ENCODE assay signal across 9 cellular contexts in the genomic region with DNA sequence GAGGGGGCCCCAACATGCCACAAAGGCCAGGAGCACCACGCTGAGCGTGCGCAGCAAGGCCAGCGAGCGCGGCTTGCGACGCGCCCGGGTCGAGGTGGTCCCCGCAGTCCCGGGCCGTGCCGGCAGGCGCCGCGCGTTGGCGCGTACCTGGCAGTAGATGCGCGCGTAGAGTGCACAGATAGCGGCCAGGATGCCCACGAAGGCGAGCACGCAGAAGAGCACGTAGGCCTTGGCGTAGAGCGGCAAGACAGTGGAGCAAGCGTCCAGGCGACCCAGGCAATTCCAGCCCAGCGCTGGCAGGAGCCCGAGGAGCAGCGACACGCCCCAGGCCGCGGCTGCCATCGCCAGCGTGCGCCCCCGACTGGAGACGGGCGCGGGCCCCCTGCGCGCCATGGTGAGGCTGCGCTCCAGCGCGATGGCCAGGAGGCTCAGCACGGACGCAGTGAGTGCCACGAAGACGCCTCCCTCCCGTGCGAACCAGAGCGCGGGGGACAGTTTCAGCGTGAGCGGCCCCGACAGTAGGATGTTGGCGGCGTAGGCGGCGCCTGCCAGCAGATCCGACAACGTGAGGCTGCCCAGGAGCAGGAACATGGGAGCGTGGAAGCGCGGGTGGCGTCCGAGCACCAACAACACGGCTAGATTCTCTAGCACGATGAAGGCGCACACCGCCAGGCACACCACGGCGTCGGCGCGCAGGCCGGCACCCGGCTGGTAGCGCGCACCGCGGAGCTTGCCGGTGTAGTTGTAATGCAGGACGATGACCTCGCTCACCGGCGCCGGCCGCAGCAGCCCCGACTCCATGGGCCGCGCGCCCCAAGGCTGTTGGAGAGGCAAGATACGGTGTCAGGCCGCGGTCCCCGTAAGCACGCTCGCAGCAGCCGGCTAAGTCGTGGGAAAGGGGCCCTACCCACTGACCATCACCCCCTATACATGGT. TPM values are rescaled to one million over a fixed set of nuclear protein-coding genes. Genes with fewer than 3 reads are reported as not detected.
A peak's percentile ranks its signal among the peaks of the same experiment; 100 is the strongest.
DNase-seq lines count a peak whose midpoint lies in the region; ATAC-seq and TF ChIP-seq lines count a peak whose summit lies in the region.
"Had no signal": no experiment of that assay in that cellular context is flagged by ENCODE, and none has a peak within 500 bp of the region (broad histone marks: within the 10 kb centered on the region; RNA-seq: fewer than 3 reads in every experiment).

No MANE protein-coding gene starts in this region.

- CTCF ChIA-PET in CD8-positive, alpha-beta memory T cell (lab: Charles Lee) = interaction anchor here (2.4 kb wide), 1 partner anchor 22 kb away, joined by 5 read pairs; no protein-coding TSS in a partner anchor
- CTCF ChIA-PET in WTC11 (lab: Charles Lee) = interaction anchor here (1.0 to 3.3 kb wide), 5 partner anchors 9 to 350 kb away, joined by 3 to 19 read pairs (median 4); a partner anchor contains a TSS

- no peak for TF ChIP-seq CTCF in WTC11 (IDR thresholded peaks at IDR 0.05)
- TF ChIP-seq CTCF in WERI-Rb-1 (IDR thresholded peaks at IDR 0.05; ENCODE audit: low read depth, low read length) = no peak

- H3K4me3 Mint-ChIP-seq in CD8-positive, alpha-beta memory T cell = peak overlapping the region; percentile 84 to 100 (median 90)
- H3K4me3 Mint-ChIP-seq in WTC11 = peak overlapping the region; percentile 73
- H3K4me3 Mint-ChIP-seq in natural killer cell treated with Interleukin-12 subunit alpha and Interleukin-12 subunit beta and Interleukin-15 and Interleukin-18, amount 100 ng/mL, for 72 hours = peak overlapping the region; percentile 87

- no peak overlapping the region for H3K4me3 ChIP-seq in CD8-positive, alpha-beta memory T cell (ENCODE audit: low read length)
- H3K4me3 ChIP-seq in WERI-Rb-1 (ENCODE audit: low read depth, low read length) = no peak overlapping the region

- POLR2A ChIA-PET in CD8-positive, alpha-beta memory T cell (lab: Charles Lee) = no interaction called here
- POLR2A ChIA-PET in WTC11 (lab: Charles Lee) = interaction anchor here (0.5 kb wide), 1 partner anchor 358 kb away, joined by 3 read pairs; no protein-coding TSS in a partner anchor

- peaks cover 36% of the 10 kb centered on the region for H3K4me1 ChIP-seq in CD8-positive, alpha-beta memory T cell (ENCODE audit: insufficient read depth, low read length)

- ATAC-seq in WTC11 = peak; percentile 58
- ATAC-seq in natural killer cell treated with Interleukin-12 subunit alpha and Interleukin-12 subunit beta and Interleukin-15 and Interleukin-18, amount 100 ng/mL, for 72 hours = peak; percentile 34 to 52
- ATAC-seq in HG02571 (IDR thresholded peaks at IDR 0.05; ENCODE audit: unreplicated experiment) = no peak
- no peak for ATAC-seq in GM21381 (IDR thresholded peaks at IDR 0.05; ENCODE audit: unreplicated experiment)

- H3K4me1 Mint-ChIP-seq in CD8-positive, alpha-beta memory T cell = peaks cover 40 to 60% (median 46%) of the 10 kb centered on the region in 3 donors
- H3K4me1 Mint-ChIP-seq in WTC11 = peaks cover 31% of the 10 kb centered on the region
- peaks cover 49 to 50% of the 10 kb centered on the region in 2 donors for H3K4me1 Mint-ChIP-seq in natural killer cell treated with Interleukin-12 subunit alpha and Interleukin-12 subunit beta and Interleukin-15 and Interleukin-18, amount 100 ng/mL, for 72 hours (ENCODE audit: low read depth in 2 of 2)

- no peaks in the 10 kb centered on the region for H3K36me3 ChIP-seq in CD8-positive, alpha-beta memory T cell (ENCODE audit: insufficient read depth, low read length)
- no peaks in the 10 kb centered on the region for H3K36me3 ChIP-seq in WERI-Rb-1

- H3K9me3 ChIP-seq in CD8-positive, alpha-beta memory T cell (ENCODE audit: low read length) = no peaks in the 10 kb centered on the region
- no peaks in the 10 kb centered on the region for H3K9me3 ChIP-seq in WERI-Rb-1 (ENCODE audit: severe bottlenecking)

- H3K27ac ChIP-seq in CD8-positive, alpha-beta memory T cell (ENCODE audit: low read depth, low read length) = peak overlapping the region; percentile 16
- peak overlapping the region; percentile 87 for H3K27ac ChIP-seq in cingulate gyrus (ENCODE audit: low read depth, low read length)
- H3K27ac ChIP-seq in WERI-Rb-1 = no peak overlapping the region

- H3K27ac Mint-ChIP-seq in CD8-positive, alpha-beta memory T cell = peak overlapping the region; percentile 76 to 98 (median 94)
- H3K27ac Mint-ChIP-seq in WTC11 = no peak overlapping the region
- H3K27ac Mint-ChIP-seq in natural killer cell treated with Interleukin-12 subunit alpha and Interleukin-12 subunit beta and Interleukin-15 and Interleukin-18, amount 100 ng/mL, for 72 hours = peak overlapping the region; percentile 73 to 74

- peaks cover 6 to 16% (median 15%) of the 10 kb centered on the region in 3 donors for H3K36me3 Mint-ChIP-seq in CD8-positive, alpha-beta memory T cell
- peaks cover 8% of the 10 kb centered on the region; the same call in 1 of the 2 replicates for H3K36me3 Mint-ChIP-seq in WTC11
- peaks cover 8% of the 10 kb centered on the region for H3K36me3 Mint-ChIP-seq in natural killer cell treated with Interleukin-12 subunit alpha and Interleukin-12 subunit beta and Interleukin-15 and Interleukin-18, amount 100 ng/mL, for 72 hours

- H3K9me3 Mint-ChIP-seq in CD8-positive, alpha-beta memory T cell = no peaks in the 10 kb centered on the region
- H3K9me3 Mint-ChIP-seq in WTC11 = no peaks in the 10 kb centered on the region
- no peaks in the 10 kb centered on the region for H3K9me3 Mint-ChIP-seq in natural killer cell treated with Interleukin-12 subunit alpha and Interleukin-12 subunit beta and Interleukin-15 and Interleukin-18, amount 100 ng/mL, for 72 hours

- peak; percentile 37 to 64 (median 43) for DNase-seq in CD8-positive, alpha-beta memory T cell
- DNase-seq in WTC11 (ENCODE audit: low spot score) (peak; percentile 79), WERI-Rb-1 (no peak), NCI-H187 (lab: John Stamatoyannopoulos, UW) (no peak)
- peak; percentile 70 for DNase-seq in natural killer cell treated with Interleukin-12 subunit alpha and Interleukin-12 subunit beta and Interleukin-15 and Interleukin-18, amount 100 ng/mL, for 72 hours (ENCODE audit: low spot score)
- DNase-seq: NCI-H446 treated with DMSO at 0.1 percent for 48 hours had no signal

- peaks cover 29% of the 10 kb centered on the region for H3K27me3 ChIP-seq in CD8-positive, alpha-beta memory T cell (ENCODE audit: insufficient read depth, low read length, poor library complexity, severe bottlenecking)
- no peaks in the 10 kb centered on the region for H3K27me3 ChIP-seq in WERI-Rb-1 (ENCODE audit: insufficient read depth, low read depth, severe bottlenecking)

- H3K27me3 Mint-ChIP-seq in CD8-positive, alpha-beta memory T cell = peaks cover 35 to 42% of the 10 kb centered on the region in 2 donors
- peaks cover 71% of the 10 kb centered on the region for H3K27me3 Mint-ChIP-seq in WTC11 (ENCODE audit: low read depth)
- no peaks in the 10 kb centered on the region for H3K27me3 Mint-ChIP-seq in natural killer cell treated with Interleukin-12 subunit alpha and Interleukin-12 subunit beta and Interleukin-15 and Interleukin-18, amount 100 ng/mL, for 72 hours

TF ChIP-seq in WTC11, 78 proteins besides CTCF, POLR2A, EP300 and RAD21 (continues in another document):
- TF ChIP-seq ESRRA (CRISPR knock-in tag; IDR thresholded peaks at IDR 0.05; ENCODE audit: borderline replicate concordance) (peak; percentile 74), ZNF416 (CRISPR knock-in tag; IDR thresholded peaks at IDR 0.05) (no peak), KAT7 (CRISPR knock-in tag; IDR thresholded peaks at IDR 0.05; ENCODE audit: borderline replicate concordance) (peak; percentile 96)
- TF ChIP-seq, protein P1, sequence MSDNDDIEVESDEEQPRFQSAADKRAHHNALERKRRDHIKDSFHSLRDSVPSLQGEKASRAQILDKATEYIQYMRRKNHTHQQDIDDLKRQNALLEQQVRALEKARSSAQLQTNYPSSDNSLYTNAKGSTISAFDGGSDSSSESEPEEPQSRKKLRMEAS (CRISPR knock-in tag; IDR thresholded peaks at IDR 0.05) = peak; percentile 90
- TF ChIP-seq, protein P2, sequence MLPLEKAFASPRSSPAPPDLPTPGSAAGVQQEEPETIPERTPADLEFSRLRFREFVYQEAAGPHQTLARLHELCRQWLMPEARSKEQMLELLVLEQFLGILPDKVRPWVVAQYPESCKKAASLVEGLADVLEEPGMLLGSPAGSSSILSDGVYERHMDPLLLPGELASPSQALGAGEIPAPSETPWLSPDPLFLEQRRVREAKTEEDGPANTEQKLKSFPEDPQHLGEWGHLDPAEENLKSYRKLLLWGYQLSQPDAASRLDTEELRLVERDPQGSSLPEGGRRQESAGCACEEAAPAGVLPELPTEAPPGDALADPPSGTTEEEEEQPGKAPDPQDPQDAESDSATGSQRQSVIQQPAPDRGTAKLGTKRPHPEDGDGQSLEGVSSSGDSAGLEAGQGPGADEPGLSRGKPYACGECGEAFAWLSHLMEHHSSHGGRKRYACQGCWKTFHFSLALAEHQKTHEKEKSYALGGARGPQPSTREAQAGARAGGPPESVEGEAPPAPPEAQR (CRISPR knock-in tag; IDR thresholded peaks at IDR 0.05) = no peak

RNA-seq across cellular contexts. Expression of a gene that starts 2.8 kb away (rescaled TPM):
- 1 to 10 TPM; 1.5 to 1.8 TPM for total RNA-seq in CD8-positive, alpha-beta memory T cell
- polyA plus RNA-seq in CD8-positive, alpha-beta memory T cell = 90.3 TPM
- 3.8 to 5.4 TPM (median 4.1 TPM) in 3 replicates for total RNA-seq in WTC11 (2021)
- total RNA-seq in natural killer cell treated with Interleukin-12 subunit alpha and Interleukin-12 subunit beta and Interleukin-15 and Interleukin-18, amount 100 ng/mL, for 72 hours = 10 to 100 TPM in 1 of 2 donors, 1 to 10 TPM in 1; 5.1 to 16.3 TPM

RNA-seq across cellular contexts. Expression of a gene that starts 11.3 kb away (rescaled TPM):
- 100 to 1,000 TPM; 101 to 107 TPM for total RNA-seq in CD8-positive, alpha-beta memory T cell
- 58.3 TPM for polyA plus RNA-seq in CD8-positive, alpha-beta memory T cell
- 65.1 to 74.9 TPM (median 68.7 TPM) in 3 replicates for total RNA-seq in WTC11 (2021)
- total RNA-seq in natural killer cell treated with Interleukin-12 subunit alpha and Interleukin-12 subunit beta and Interleukin-15 and Interleukin-18, amount 100 ng/mL, for 72 hours = 100 to 1,000 TPM in 1 of 2 donors, 10 to 100 TPM in 1; 94.0 to 118 TPM

RNA-seq across cellular contexts. Expression of a gene that starts 29.2 kb away (rescaled TPM):
- total RNA-seq in CD8-positive, alpha-beta memory T cell = 10 to 100 TPM; 44.4 to 45.1 TPM
- polyA plus RNA-seq in CD8-positive, alpha-beta memory T cell = 28.9 TPM
- total RNA-seq in WTC11 (2021) = 50.3 to 59.4 TPM (median 53.8 TPM) in 3 replicates
- total RNA-seq in natural killer cell treated with Interleukin-12 subunit alpha and Interleukin-12 subunit beta and Interleukin-15 and Interleukin-18, amount 100 ng/mL, for 72 hours = 10 to 100 TPM; 67.4 to 71.0 TPM

RNA-seq across cellular contexts. Expression of a gene that starts 51.3 kb away (rescaled TPM):
- 10 to 100 TPM; 61.6 to 64.5 TPM for total RNA-seq in CD8-positive, alpha-beta memory T cell
- 45.7 TPM for polyA plus RNA-seq in CD8-positive, alpha-beta memory T cell
- total RNA-seq in WTC11 (2021) = 43.6 to 50.9 TPM (median 49.3 TPM) in 3 replicates
- 10 to 100 TPM; 50.9 to 89.6 TPM for total RNA-seq in natural killer cell treated with Interleukin-12 subunit alpha and Interleukin-12 subunit beta and Interleukin-15 and Interleukin-18, amount 100 ng/mL, for 72 hours

RNA-seq across cellular contexts. Expression of a gene that starts 54.3 kb away (rescaled TPM):
- total RNA-seq in CD8-positive, alpha-beta memory T cell = 10 to 100 TPM; 22.2 to 23.1 TPM
- 176 TPM for polyA plus RNA-seq in CD8-positive, alpha-beta memory T cell
- 2.1 to 3.3 TPM (median 2.5 TPM) in 3 replicates for total RNA-seq in WTC11 (2021)
- 10 to 100 TPM; 28.0 to 33.9 TPM for total RNA-seq in natural killer cell treated with Interleukin-12 subunit alpha and Interleukin-12 subunit beta and Interleukin-15 and Interleukin-18, amount 100 ng/mL, for 72 hours

Comparison
In these comparisons a context has a peak if more than half of its experiments do, and no peak if none do; other contexts are left out.
1. DNase-seq: peak in CD8-positive, alpha-beta memory T cell (5 of 5), WTC11 (single experiment) and natural killer cell treated with Interleukin-12 subunit alpha and Interleukin-12 subunit beta and Interleukin-15 and Interleukin-18, amount 100 ng/mL, for 72 hours (single experiment); none in WERI-Rb-1 (single experiment) and NCI-H187 (0 of 2).
2. ATAC-seq: peak in WTC11 (single experiment) and natural killer cell treated with Interleukin-12 subunit alpha and Interleukin-12 subunit beta and Interleukin-15 and Interleukin-18, amount 100 ng/mL, for 72 hours (2 of 2); none in HG02571 (single experiment) and GM21381 (single experiment).
3. Peak in every context shown above with its lines, with median percentiles within 50 percentile points of each other: H3K4me3 Mint-ChIP-seq.